Comparison of ENCODE assay signal across 1 cellular context in genomic region chr2:226862623-226863022, GRCh38.
TF ChIP-seq lines count a peak whose summit lies in the region.

No MANE protein-coding gene starts in this region.

TF ChIP-seq in HepG2, 621 proteins besides CTCF, POLR2A, EP300 and RAD21 (continued from another document):
- no peak for TF ChIP-seq TCF7 (IDR thresholded peaks at IDR 0.05; ENCODE audit: low read depth)
- no peak for TF ChIP-seq ZNF556 (CRISPR knock-in tag; IDR thresholded peaks at IDR 0.05; ENCODE audit: borderline replicate concordance)
